ENCODE assay signal across 13 cellular contexts in the genomic region with DNA sequence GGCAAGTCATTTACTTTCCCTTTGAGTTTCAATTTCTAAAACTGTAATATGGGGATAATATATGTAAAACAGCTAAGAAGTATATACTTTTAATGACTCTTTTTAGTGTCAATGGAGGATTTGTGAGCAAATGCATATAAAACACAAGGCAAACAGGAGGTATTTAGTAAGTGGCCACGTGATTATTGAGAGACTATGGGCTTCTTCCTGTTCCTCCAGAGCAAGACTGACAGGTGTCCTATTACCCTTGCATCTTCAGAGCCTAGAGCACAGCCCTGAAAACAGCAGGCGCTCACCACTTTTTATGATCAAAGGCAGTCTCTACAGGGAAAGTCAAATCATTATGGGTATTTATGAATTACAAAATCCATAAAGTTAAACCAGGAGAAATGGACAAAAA. TPM values are rescaled to one million over a fixed set of nuclear protein-coding genes. Genes with fewer than 3 reads are reported as not detected.
DNase-seq lines count a peak whose midpoint lies in the region; ATAC-seq and TF ChIP-seq lines count a peak whose summit lies in the region.
"Had no signal": no experiment of that assay in that cellular context is flagged by ENCODE, and none has a peak within 500 bp of the region (broad histone marks: within the 10 kb centered on the region; RNA-seq: fewer than 3 reads in every experiment).

No MANE protein-coding gene starts in this region.

- H3K36me3 Mint-ChIP-seq in HFFc6 (ENCODE audit: low read depth) = no peaks in the 10 kb centered on the region
- peaks cover 6% of the 10 kb centered on the region for H3K36me3 Mint-ChIP-seq in activated T-helper 17 cell treated with anti-CD3 and anti-CD28 coated beads, Interleukin-2, amount 50 U/mL, for 72 hours (ENCODE audit: low read depth)
- H3K36me3 Mint-ChIP-seq in naive thymus-derived CD8-positive, alpha-beta T cell = peaks cover 0 to 5% (median 5%) of the 10 kb centered on the region in 3 donors

- POLR2A ChIA-PET in naive thymus-derived CD8-positive, alpha-beta T cell (lab: Charles Lee) = no interaction called here

- no peak for ATAC-seq in activated T-helper 17 cell treated with anti-CD3 and anti-CD28 coated beads, Interleukin-2, amount 50 U/mL, for 72 hours (replicated peaks)
- ATAC-seq in naive thymus-derived CD8-positive, alpha-beta T cell = no peak
- ATAC-seq in HG03039 (IDR thresholded peaks at IDR 0.05; ENCODE audit: unreplicated experiment) (no peak), GM19467 (IDR thresholded peaks at IDR 0.05; ENCODE audit: unreplicated experiment) (no peak)

- no peak overlapping the region; the same call in 1 of the 2 replicates for H3K27ac Mint-ChIP-seq in HFFc6
- no peak overlapping the region for H3K27ac Mint-ChIP-seq in activated T-helper 17 cell treated with anti-CD3 and anti-CD28 coated beads, Interleukin-2, amount 50 U/mL, for 72 hours
- peak overlapping the region in 1 of 10 donors; percentile 35 for H3K27ac Mint-ChIP-seq in naive thymus-derived CD8-positive, alpha-beta T cell

- peak overlapping the region; percentile 91 for H3K4me3 Mint-ChIP-seq in HFFc6
- peak overlapping the region; percentile 59 for H3K4me3 Mint-ChIP-seq in activated T-helper 17 cell treated with anti-CD3 and anti-CD28 coated beads, Interleukin-2, amount 50 U/mL, for 72 hours
- H3K4me3 Mint-ChIP-seq in naive thymus-derived CD8-positive, alpha-beta T cell = peak overlapping the region; percentile 22 to 79 (median 64)

- no peaks in the 10 kb centered on the region for H3K9me3 Mint-ChIP-seq in HFFc6
- no peaks in the 10 kb centered on the region for H3K9me3 Mint-ChIP-seq in activated T-helper 17 cell treated with anti-CD3 and anti-CD28 coated beads, Interleukin-2, amount 50 U/mL, for 72 hours
- H3K9me3 Mint-ChIP-seq in naive thymus-derived CD8-positive, alpha-beta T cell = no peaks in the 10 kb centered on the region

- peak; percentile 48 for DNase-seq in NCI-H2171 treated with DMSO at 0.1 percent for 48 hours (lab: John Stamatoyannopoulos, UW)
- no peak for DNase-seq in NCI-H2171 (lab: John Stamatoyannopoulos, UW)
- no peak for DNase-seq in HFFc6
- DNase-seq in naive thymus-derived CD8-positive, alpha-beta T cell = no peak
- DNase-seq in GOT3 (lab: John Stamatoyannopoulos, UW) = no peak
- DNase-seq: ACHN, gastrocnemius medialis, GF-D8, left ventricle myocardium superior, NCI-H526 had no signal

- peaks cover 30% of the 10 kb centered on the region for H3K4me1 Mint-ChIP-seq in HFFc6 (ENCODE audit: low read depth)
- peaks cover 6% of the 10 kb centered on the region for H3K4me1 Mint-ChIP-seq in activated T-helper 17 cell treated with anti-CD3 and anti-CD28 coated beads, Interleukin-2, amount 50 U/mL, for 72 hours
- H3K4me1 Mint-ChIP-seq in naive thymus-derived CD8-positive, alpha-beta T cell = peaks cover 5 to 20% (median 16%) of the 10 kb centered on the region in 4 donors

- no peak for TF ChIP-seq CTCF in HFFc6 (IDR thresholded peaks at IDR 0.05)

- peaks cover 6% of the 10 kb centered on the region for H3K27me3 Mint-ChIP-seq in HFFc6 (ENCODE audit: insufficient read depth)
- H3K27me3 Mint-ChIP-seq in activated T-helper 17 cell treated with anti-CD3 and anti-CD28 coated beads, Interleukin-2, amount 50 U/mL, for 72 hours = peaks cover 58% of the 10 kb centered on the region
- H3K27me3 Mint-ChIP-seq in naive thymus-derived CD8-positive, alpha-beta T cell = peaks cover 31 to 60% (median 47%) of the 10 kb centered on the region in 5 donors

RNA-seq across cellular contexts. Expression of a gene that starts 0.9 kb away (rescaled TPM):
- total RNA-seq in HFFc6 (2021; fragmentation: NEBNext Ultra II Directional; extraction: Animal tissue kit (Norgen Biotek cat#: 25700)) = 1 to 10 TPM; 7.4 to 9.4 (median 8.9) TPM
- total RNA-seq in activated T-helper 17 cell treated with anti-CD3 and anti-CD28 coated beads, Interleukin-2, amount 50 U/mL, for 72 hours = under 1 TPM in 1 of 2 donors, not detected in 1; 0.09 TPM
- total RNA-seq in naive thymus-derived CD8-positive, alpha-beta T cell = under 1 TPM; 0.44 to 0.80 TPM
- not detected for polyA plus RNA-seq in naive thymus-derived CD8-positive, alpha-beta T cell

Comparison
In these comparisons a context has a peak if more than half of its experiments do, and no peak if none do; other contexts are left out.
1. RNA of a gene that starts 0.9 kb away (total RNA-seq): 7.4 to 9.4 TPM in HFFc6; 0.44 to 0.80 TPM in naive thymus-derived CD8-positive, alpha-beta T cell and 0.09 TPM in activated T-helper 17 cell treated with anti-CD3 and anti-CD28 coated beads, Interleukin-2, amount 50 U/mL, for 72 hours; every median in the first group is over 4 times any median in the second.
2. Peak in every context shown above with its lines, with median percentiles within 50 percentile points of each other: H3K4me3 Mint-ChIP-seq.